In genomic region chr5:160082589-160082988, GRCh38 we compare ENCODE assay signal across 19 cellular contexts. TPM values are rescaled to one million over a fixed set of nuclear protein-coding genes. Genes with fewer than 3 reads are reported as not detected.
A peak's percentile ranks its signal among the peaks of the same experiment; 100 is the strongest.
DNase-seq lines count a peak whose midpoint lies in the region; ATAC-seq and TF ChIP-seq lines count a peak whose summit lies in the region.
"Had no signal": no experiment of that assay in that cellular context is flagged by ENCODE, and none has a peak within 500 bp of the region (broad histone marks: within the 10 kb centered on the region; RNA-seq: fewer than 3 reads in every experiment).

No MANE protein-coding gene starts in this region.

- CTCF ChIA-PET in PC-3 (lab: Charles Lee): interaction anchor here (1.4 kb wide), 1 partner anchor 308 kb away, joined by 4 read pairs; no protein-coding TSS in a partner anchor
- CTCF ChIA-PET in activated CD8-positive, alpha-beta T cell treated with anti-CD3 and anti-CD28 coated beads for 36 hours (lab: Charles Lee): no interaction called here

- no peak overlapping the region for H3K4me3 ChIP-seq in PC-3 (ENCODE audit: low read length)
- H3K4me3 ChIP-seq in mesodermal cell (ENCODE audit: extremely low read depth, insufficient read depth, low read length, poor library complexity, severe bottlenecking): no peak overlapping the region

- no peaks in the 10 kb centered on the region for H4K20me1 ChIP-seq in PC-3 (ENCODE audit: low read length)

- peak overlapping the region; percentile 84 for H3K27ac Mint-ChIP-seq in chondrocyte (ENCODE audit: unreplicated experiment)
- H3K27ac Mint-ChIP-seq in activated CD8-positive, alpha-beta T cell treated with anti-CD3 and anti-CD28 coated beads for 36 hours: no peak overlapping the region
- H3K27ac Mint-ChIP-seq: activated naive CD4-positive, alpha-beta T cell treated with anti-CD3 and anti-CD28 coated beads, Interleukin-2, amount 50 U/mL, for 24 hours; effector memory CD8-positive, alpha-beta T cell had no signal

- peak overlapping the region; percentile 61; the same call in 1 of the 2 replicates for H3K4me2 ChIP-seq in PC-3 (ENCODE audit: low read length)

- ATAC-seq in PC-3 (no peak), HG02840 (IDR thresholded peaks at IDR 0.05; ENCODE audit: low FRiP score, unreplicated experiment) (no peak)
- no peak for ATAC-seq in activated CD8-positive, alpha-beta T cell treated with anti-CD3 and anti-CD28 coated beads for 36 hours
- ATAC-seq: activated CD4-positive, CD25-positive, alpha-beta regulatory T cell treated with anti-CD3 and anti-CD28 coated beads, Interleukin-2, amount 50 U/mL, for 24 hours; effector memory CD8-positive, alpha-beta T cell; left ventricle myocardium superior had no signal

- H3K9me3 ChIP-seq in PC-3 (ENCODE audit: low read length): no peaks in the 10 kb centered on the region
- no peaks in the 10 kb centered on the region for H3K9me3 ChIP-seq in mesodermal cell (ENCODE audit: control insufficient read depth, low read length)
- H3K9me3 ChIP-seq: ascending aorta had no signal

- peaks cover 49% of the 10 kb centered on the region for H3K4me1 Mint-ChIP-seq in chondrocyte (ENCODE audit: low read depth)
- H3K4me1 Mint-ChIP-seq in activated CD8-positive, alpha-beta T cell treated with anti-CD3 and anti-CD28 coated beads for 36 hours (ENCODE audit: low read depth): no peaks in the 10 kb centered on the region

- H3K27ac ChIP-seq in PC-3 (ENCODE audit: low read length) (no peak overlapping the region), mesodermal cell (ENCODE audit: low read depth, low read length, severe bottlenecking) (peak overlapping the region; percentile 13)
- H3K27ac ChIP-seq: C4-2B had no signal

- H3F3A ChIP-seq in PC-3 (ENCODE audit: low read length, unreplicated experiment): no peaks in the 10 kb centered on the region

- H3K36me3 Mint-ChIP-seq in chondrocyte (ENCODE audit: low read depth): peaks cover 3% of the 10 kb centered on the region
- H3K36me3 Mint-ChIP-seq in activated CD8-positive, alpha-beta T cell treated with anti-CD3 and anti-CD28 coated beads for 36 hours (ENCODE audit: low read depth): peaks cover 2% of the 10 kb centered on the region

- H3K9ac ChIP-seq in PC-3 (ENCODE audit: low read length): no peak overlapping the region

- H3K36me3 ChIP-seq in PC-3 (ENCODE audit: low read depth, low read length) (no peaks in the 10 kb centered on the region), mesodermal cell (ENCODE audit: control insufficient read depth, insufficient read depth, low read length) (peaks cover 7% of the 10 kb centered on the region)
- H3K36me3 ChIP-seq: ascending aorta had no signal

- H2AFZ ChIP-seq in PC-3 (ENCODE audit: low read length): no peak overlapping the region

- DNase-seq in A172 (ENCODE audit: low spot score) (peak; percentile 8), PC-3 (no peak), chondrocyte (ENCODE audit: low spot score) (no peak), kidney glomerular epithelial cell (lab: John Stamatoyannopoulos, UW) (no peak), NCI-H226 (no peak)
- DNase-seq in activated CD8-positive, alpha-beta T cell treated with anti-CD3 and anti-CD28 coated beads for 36 hours: no peak
- DNase-seq: effector memory CD8-positive, alpha-beta T cell; head of caudate nucleus; left ventricle myocardium superior; MM.1S; NCI-H1694; right cardiac atrium; T1000 had no signal

- TF ChIP-seq CTCF in PC-3 (conservative IDR thresholded peaks at IDR 0.05; ENCODE audit: low read depth, low read length) (no peak), chondrocyte (IDR thresholded peaks at IDR 0.05) (no peak)
- no peak for TF ChIP-seq CTCF in activated CD8-positive, alpha-beta T cell treated with anti-CD3 and anti-CD28 coated beads for 36 hours (IDR thresholded peaks at IDR 0.05)

- TSS peak; percentile 32 for BruUV-seq in PC-3 (replicated peaks; lab: Mats Ljungman, UMichigan)

- H3K27me3 Mint-ChIP-seq in chondrocyte (ENCODE audit: low read depth): no peaks in the 10 kb centered on the region
- no peaks in the 10 kb centered on the region for H3K27me3 Mint-ChIP-seq in activated CD8-positive, alpha-beta T cell treated with anti-CD3 and anti-CD28 coated beads for 36 hours
- H3K27me3 Mint-ChIP-seq: activated naive CD4-positive, alpha-beta T cell treated with anti-CD3 and anti-CD28 coated beads, Interleukin-2, amount 50 U/mL, for 24 hours; effector memory CD8-positive, alpha-beta T cell had no signal

- no peaks in the 10 kb centered on the region for H3K27me3 ChIP-seq in PC-3 (ENCODE audit: low read length)
- H3K27me3 ChIP-seq: ascending aorta had no signal

- no peaks in the 10 kb centered on the region for H3K9me2 ChIP-seq in PC-3 (replicated peaks; ENCODE audit: low read length)

- intact Hi-C loops in PC-3 (cut with micrococcal nuclease): loop anchor here (5.0 kb wide), 1 partner anchor 60 kb away; no protein-coding TSS in a partner anchor
- intact Hi-C loops in activated CD8-positive, alpha-beta T cell treated with anti-CD3 and anti-CD28 coated beads for 36 hours (cut with micrococcal nuclease): no loop called here

- H3K4me1 ChIP-seq in PC-3 (ENCODE audit: insufficient read depth, low read length) (peaks cover 25% of the 10 kb centered on the region), mesodermal cell (ENCODE audit: control insufficient read depth, insufficient read depth, low read length, poor library complexity, severe bottlenecking) (peaks cover 18% of the 10 kb centered on the region)

- no peaks in the 10 kb centered on the region for H3K9me3 Mint-ChIP-seq in chondrocyte (ENCODE audit: low read depth)
- H3K9me3 Mint-ChIP-seq in activated CD8-positive, alpha-beta T cell treated with anti-CD3 and anti-CD28 coated beads for 36 hours: no peaks in the 10 kb centered on the region
- H3K9me3 Mint-ChIP-seq: activated naive CD4-positive, alpha-beta T cell treated with anti-CD3 and anti-CD28 coated beads, Interleukin-2, amount 50 U/mL, for 24 hours; effector memory CD8-positive, alpha-beta T cell had no signal

- POLR2A ChIA-PET in PC-3 (lab: Charles Lee; ENCODE audit: unreplicated experiment): no interaction called here
- POLR2A ChIA-PET in activated CD8-positive, alpha-beta T cell treated with anti-CD3 and anti-CD28 coated beads for 36 hours (lab: Charles Lee): no interaction called here

- 87 to 88% methylated on average over 3 to 4 of the region's 5 CpGs for WGBS in mesodermal cell (ENCODE audit: insufficient coverage in 2 of 2), 2 experiments

- H3K79me2 ChIP-seq in PC-3 (ENCODE audit: low read length): no peaks in the 10 kb centered on the region

- peak overlapping the region; percentile 43 for H3K4me3 Mint-ChIP-seq in chondrocyte (ENCODE audit: unreplicated experiment)
- no peak overlapping the region for H3K4me3 Mint-ChIP-seq in activated CD8-positive, alpha-beta T cell treated with anti-CD3 and anti-CD28 coated beads for 36 hours
- H3K4me3 Mint-ChIP-seq: activated naive CD4-positive, alpha-beta T cell treated with anti-CD3 and anti-CD28 coated beads, Interleukin-2, amount 50 U/mL, for 24 hours; effector memory CD8-positive, alpha-beta T cell had no signal

RNA-seq across cellular contexts. Expression of gene PWWP2A, which starts 36.7 kb away (rescaled TPM):
- total RNA-seq in A172 (2014; rRNA removed; shearing (Covaris generic)): 17.7 and 21.0 TPM in 2 replicates
- total RNA-seq in PC-3 (2014; rRNA removed) (14.2 and 15.3 TPM in 2 replicates), chondrocyte (14.1 to 20.8 TPM (median 18.5 TPM) in 3 replicates)
- polyA plus RNA-seq in mesodermal cell (2013, experiment 1 of 2): 18.2 TPM
- polyA plus RNA-seq in mesodermal cell (2013, experiment 2 of 2): 20.5 TPM
- total RNA-seq in activated CD8-positive, alpha-beta T cell treated with anti-CD3 and anti-CD28 coated beads for 36 hours: 10 to 100 TPM; 16.0 to 17.5 TPM
